1 cellular context compared by ENCODE assay signal in genomic region chr2:161139098-161139987, GRCh38.
A peak's percentile ranks its signal among the peaks of the same experiment; 100 is the strongest.
TF ChIP-seq lines count a peak whose summit lies in the region.

No MANE protein-coding gene starts in this region.

TF ChIP-seq in GM12878, 131 proteins besides CTCF, POLR2A, EP300 and RAD21 (continued from another document and continues in another):
- TF ChIP-seq ZBTB40 (IDR thresholded peaks at IDR 0.05; ENCODE audit: borderline replicate concordance) (no peak), MYB (IDR thresholded peaks at IDR 0.05; ENCODE audit: borderline replicate concordance, low read depth, low read length) (no peak), RCOR1 (conservative IDR thresholded peaks at IDR 0.05; ENCODE audit: low read depth, low read length) (no peak), YBX1 (IDR thresholded peaks at IDR 0.05) (no peak), BCL3 (IDR thresholded peaks at IDR 0.05; ENCODE audit: borderline replicate concordance, insufficient read depth, low read depth, low read length, poor library complexity, severe bottlenecking) (no peak), NFIC (IDR thresholded peaks at IDR 0.05; ENCODE audit: low read depth, low read length) (peak; percentile 54; the same call in 1 of the 2 replicates), STAT1 (conservative IDR thresholded peaks at IDR 0.05) (no peak), BACH1 (IDR thresholded peaks at IDR 0.05; ENCODE audit: borderline replicate concordance) (peak; percentile 24; the same call in 1 of the 2 replicates), TCF3 (IDR thresholded peaks at IDR 0.05; ENCODE audit: borderline replicate concordance, insufficient read depth, low read depth, low read length) (no peak), ZNF384 (IDR thresholded peaks at IDR 0.05; ENCODE audit: borderline replicate concordance, low read depth, low read length) (no peak), E2F8 (IDR thresholded peaks at IDR 0.05; ENCODE audit: low read depth, partially characterized antibody) (no peak), PML (IDR thresholded peaks at IDR 0.05; ENCODE audit: low read length) (no peak), PAX5 (IDR thresholded peaks at IDR 0.05; ENCODE audit: borderline replicate concordance, low read depth, low read length) (0 out of 2 replicates have a peak, but pooled peaks have one; percentile 21), IKZF2 (IDR thresholded peaks at IDR 0.05) (peak; percentile 25 to 26), RB1 (IDR thresholded peaks at IDR 0.05; ENCODE audit: borderline replicate concordance) (0 out of 2 replicates have a peak, but pooled peaks have one; percentile 31), SPI1 (IDR thresholded peaks at IDR 0.05; ENCODE audit: borderline replicate concordance, insufficient read depth, low read depth, low read length) (peak; percentile 44; the same call in 1 of the 2 replicates), CEBPB (IDR thresholded peaks at IDR 0.05; ENCODE audit: borderline replicate concordance in 1 of 2, low read depth in 2 of 2, low read length in 2 of 2) (no peak), ZBTB33 (IDR thresholded peaks at IDR 0.05) (no peak), IRF5 (IDR thresholded peaks at IDR 0.05; ENCODE audit: borderline replicate concordance) (no peak), ZZZ3 (IDR thresholded peaks at IDR 0.05; ENCODE audit: control insufficient read depth, insufficient read length, low read depth) (no peak), SREBF2 (IDR thresholded peaks at IDR 0.05; ENCODE audit: low read length) (no peak), SIX5 (IDR thresholded peaks at IDR 0.05; ENCODE audit: low read depth, low read length, severe bottlenecking) (no peak), ZNF687 (IDR thresholded peaks at IDR 0.05) (no peak), ATF2 (IDR thresholded peaks at IDR 0.05; ENCODE audit: low read length) (peak; percentile 47), RELA (IDR thresholded peaks at IDR 0.05; ENCODE audit: borderline replicate concordance, partially characterized antibody) (no peak), YY1 (IDR thresholded peaks at IDR 0.05; ENCODE audit: low read depth, low read length) (no peak), KAT2A (conservative IDR thresholded peaks at IDR 0.05; ENCODE audit: control insufficient read depth, low read depth, low read length) (no peak), IKZF1 (conservative IDR thresholded peaks at IDR 0.05) (peak; percentile 29), E4F1 (IDR thresholded peaks at IDR 0.05; ENCODE audit: borderline replicate concordance, partially characterized antibody) (no peak), JUND (IDR thresholded peaks at IDR 0.05; ENCODE audit: low read depth, low read length) (no peak; the same call in 1 of the 2 replicates), PBX3 (IDR thresholded peaks at IDR 0.05; ENCODE audit: insufficient replicate concordance, low read depth, low read length) (no peak)
